28 cellular contexts compared by ENCODE assay signal in genomic region chr6:4271761-4272505, GRCh38.
A peak's percentile ranks its signal among the peaks of the same experiment; 100 is the strongest.
DNase-seq lines count a peak whose midpoint lies in the region; ATAC-seq and TF ChIP-seq lines count a peak whose summit lies in the region.
"Had no signal": no experiment of that assay in that cellular context is flagged by ENCODE, and none has a peak within 500 bp of the region (broad histone marks: within the 10 kb centered on the region; RNA-seq: fewer than 3 reads in every experiment).

No MANE protein-coding gene starts in this region.

- TF ChIP-seq CTCF in choroid plexus epithelial cell (conservative IDR thresholded peaks at IDR 0.05; ENCODE audit: low read depth, low read length) (no peak), thoracic aorta (IDR thresholded peaks at IDR 0.05) (no peak)

- DNase-seq in GM23248 (peak; percentile 18), choroid plexus epithelial cell (ENCODE audit: low read depth) (peak; percentile 23), fibroblast of peridontal ligament (ENCODE audit: extremely low read depth) (peak; percentile 2), thoracic aorta (ENCODE audit: low spot score) (no peak), NCI-H1417 treated with DMSO at 0.1 percent for 48 hours (lab: John Stamatoyannopoulos, UW) (no peak)
- DNase-seq in stimulated activated CD4-positive, alpha-beta T cell treated with anti-CD3 and anti-CD28 coated beads, Interleukin-12 subunit alpha, Interleukin-12 subunit beta, amount 100 ng/mL, for 4 hours: no peak
- DNase-seq: C1 segment of cervical spinal cord; CD4-positive, alpha-beta memory T cell; COR-L47; DMS53; GOT3; HFFc6; IMR-90; KG1; MG63; NCI-H1048; NCI-H1417; NCI-H1694 treated with DMSO at 0.1 percent for 48 hours; NCI-H2081; NCI-H2227 treated with DMSO at 0.1 percent for 48 hours; NCI-H526 treated with DMSO at 0.1 percent for 48 hours; SHP77 had no signal

- in situ Hi-C loops in GM23248 (cut with MboI): no loop called here

- no peaks in the 10 kb centered on the region for H3K36me3 ChIP-seq in GM23248 (ENCODE audit: low read depth)
- no peaks in the 10 kb centered on the region for H3K36me3 ChIP-seq in thoracic aorta
- H3K36me3 ChIP-seq: HAP-1, MG63 had no signal

- WGBS in GM23248 (ENCODE audit: low coverage in 1 of 2, low lambda C conversion rate in 2 of 2, missing lambda C conversion rate in 2 of 2), 2 experiments: 68 to 73% methylated on average over 6 of the region's 6 CpGs

- H3K9me2 ChIP-seq in GM23248 (ENCODE audit: insufficient read depth): no peaks in the 10 kb centered on the region

- H3K4me3 ChIP-seq in GM23248: no peak overlapping the region
- no peak overlapping the region for H3K4me3 ChIP-seq in choroid plexus epithelial cell (ENCODE audit: low read depth, low read length)
- no peak overlapping the region for H3K4me3 ChIP-seq in thoracic aorta
- H3K4me3 ChIP-seq: A549, GM12878, HAP-1, MG63 had no signal

- H3K9ac ChIP-seq in GM23248: no peak overlapping the region

- no peak overlapping the region for H2AFZ ChIP-seq in GM23248

- H3K9me3 ChIP-seq in GM23248 (ENCODE audit: low read depth) (no peaks in the 10 kb centered on the region), thoracic aorta (no peaks in the 10 kb centered on the region)
- H3K9me3 ChIP-seq: A549, HAP-1, MG63 had no signal

- H3F3A ChIP-seq in GM23248 (ENCODE audit: insufficient read depth): peaks cover 12% of the 10 kb centered on the region; the same call in 1 of the 2 replicates

- no peaks in the 10 kb centered on the region for H3K27me3 ChIP-seq in GM23248 (replicated peaks; ENCODE audit: insufficient read depth)
- H3K27me3 ChIP-seq in thoracic aorta (replicated peaks; ENCODE audit: insufficient read depth): no peaks in the 10 kb centered on the region
- H3K27me3 ChIP-seq: MG63 had no signal

- H3K4me1 ChIP-seq in GM23248 (ENCODE audit: insufficient read depth): peaks cover 14% of the 10 kb centered on the region; the same call in 1 of the 2 replicates
- no peaks in the 10 kb centered on the region for H3K4me1 ChIP-seq in thoracic aorta (ENCODE audit: control insufficient read depth in 1 of 2, low read depth in 2 of 2)
- H3K4me1 ChIP-seq: HAP-1 had no signal

- peak overlapping the region; percentile 3 for H3K4me2 ChIP-seq in GM23248 (ENCODE audit: unreplicated experiment)
- H3K4me2 ChIP-seq: A549 had no signal

- H3K27ac ChIP-seq in GM23248 (no peak overlapping the region), thoracic aorta (no peak overlapping the region)
- H3K27ac ChIP-seq: A549, RWPE1 had no signal

- ATAC-seq in thoracic aorta (ENCODE audit: insufficient number of reproducible peaks, low FRiP score, low read depth) (peak; percentile 42), HG03175 (IDR thresholded peaks at IDR 0.05; ENCODE audit: unreplicated experiment) (no peak)
- ATAC-seq: A549, GM12878, Panc1 had no signal

- no peaks in the 10 kb centered on the region for H3K79me2 ChIP-seq in GM23248 (ENCODE audit: insufficient read depth)

- no peaks in the 10 kb centered on the region for H4K20me1 ChIP-seq in GM23248 (ENCODE audit: insufficient read depth)

Comparison
In these comparisons a context has a peak if more than half of its experiments do, and no peak if none do; other contexts are left out.
1. DNase-seq: peak in GM23248 (single experiment), choroid plexus epithelial cell (single experiment) and fibroblast of peridontal ligament (single experiment); none in thoracic aorta (single experiment), stimulated activated CD4-positive, alpha-beta T cell treated with anti-CD3 and anti-CD28 coated beads, Interleukin-12 subunit alpha, Interleukin-12 subunit beta, amount 100 ng/mL, for 4 hours (single experiment) and NCI-H1417 treated with DMSO at 0.1 percent for 48 hours (single experiment).